Comparison of ENCODE assay signal across 9 cellular contexts in the genomic region with DNA sequence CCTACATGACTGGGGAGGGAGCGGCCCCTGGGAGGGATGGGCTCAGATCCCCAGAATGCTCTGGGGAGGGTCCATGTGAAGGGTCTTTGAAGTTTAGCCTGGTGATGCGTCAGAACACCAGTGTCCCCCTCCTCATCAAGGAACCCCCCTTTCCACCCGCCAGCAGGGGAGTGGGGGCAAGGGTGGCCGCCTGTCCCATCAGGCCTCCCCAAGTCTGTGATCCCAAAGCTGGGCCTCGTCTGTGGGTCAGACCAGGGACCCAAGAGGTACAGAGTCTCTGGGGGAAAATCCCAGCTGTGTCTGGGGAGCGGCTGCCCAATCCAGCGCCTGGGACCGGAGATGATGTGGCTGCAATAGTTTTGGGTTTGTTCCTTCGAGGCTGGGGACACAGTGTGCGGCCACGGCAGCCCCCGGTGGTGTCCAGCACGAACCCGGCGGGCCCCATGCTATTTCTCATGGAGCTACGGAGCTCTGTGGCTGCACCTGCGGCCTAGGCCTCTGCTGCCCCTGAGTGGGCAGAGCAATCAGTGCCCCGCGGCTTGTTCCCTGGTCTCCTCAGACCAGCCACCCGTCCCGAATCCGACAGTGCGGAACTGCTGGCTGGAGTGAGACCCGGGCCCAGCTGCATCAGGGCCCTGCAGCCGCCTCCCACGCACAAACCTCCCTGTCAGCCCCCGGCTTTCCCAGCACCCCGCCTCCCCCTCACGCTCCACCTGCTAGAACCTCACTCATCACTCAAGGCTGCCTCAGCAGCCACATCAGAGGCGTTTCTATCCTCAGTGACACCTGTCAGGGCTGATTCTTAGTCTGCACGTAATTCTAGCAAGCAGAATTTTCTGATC. TPM values are rescaled to one million over a fixed set of nuclear protein-coding genes. Genes with fewer than 3 reads are reported as not detected.
DNase-seq lines count a peak whose midpoint lies in the region; ATAC-seq, FAIRE-seq and TF ChIP-seq lines count a peak whose summit lies in the region.
"Had no signal": no experiment of that assay in that cellular context is flagged by ENCODE, and none has a peak within 500 bp of the region (broad histone marks: within the 10 kb centered on the region; RNA-seq: fewer than 3 reads in every experiment).

No MANE protein-coding gene starts in this region.

- H3K36me3 ChIP-seq in SJCRH30 (no peaks in the 10 kb centered on the region), K562 (ENCODE audit: control insufficient read depth, insufficient read depth, low read length) (no peaks in the 10 kb centered on the region)

- CTCF ChIA-PET in K562 (lab: Yijun Ruan, JAX; ENCODE audit: low intra/inter-chr PET ratio) = no interaction called here

- no peak overlapping the region for H3K4me2 ChIP-seq in K562 (ENCODE audit: insufficient read depth, low read length)

- no peak for TF ChIP-seq EP300 in K562 (IDR thresholded peaks at IDR 0.05; ENCODE audit: low read length)

- H3K4me1 ChIP-seq in SJCRH30 (peaks cover 54% of the 10 kb centered on the region), K562 (replicated peaks in 1 of 2; ENCODE audit: control insufficient read depth in 2 of 2, insufficient read depth in 2 of 2, low read length in 2 of 2) (peaks cover 0 to 16% of the 10 kb centered on the region in 2 experiments; a peak in 2 of 5 replicates)

- H4K20me1 ChIP-seq in K562 (replicated peaks; ENCODE audit: control insufficient read depth, insufficient read depth, low read length) = peaks cover 4% of the 10 kb centered on the region; the same call in 1 of the 2 replicates

- no peaks in the 10 kb centered on the region for H3K27me3 ChIP-seq in SJCRH30
- peaks cover 15 to 56% of the 10 kb centered on the region in 2 experiments; a peak in 4 of 5 replicates for H3K27me3 ChIP-seq in K562 (ENCODE audit: control insufficient read depth in 2 of 2, insufficient read depth in 2 of 2, low read length in 2 of 2)

- intact Hi-C loops in K562 (cut with micrococcal nuclease) = no loop called here

- in situ Hi-C loops in K562 (cut with MboI) = no loop called here

- no TSS peak for BruUV-seq in K562 (replicated peaks; lab: Mats Ljungman, UMichigan)

- no peak for TF ChIP-seq CTCF in K562 (IDR thresholded peaks at IDR 0.05 in 2 of 3, conservative IDR thresholded peaks at IDR 0.05 in 1 of 3; ENCODE audit: insufficient read depth in 2 of 3, low read depth in 1 of 3, low read length in 3 of 3)

- FAIRE-seq in K562 (lab: Jason Lieb, UNC) (no peak), frontal cortex (lab: Jason Lieb, UNC) (no peak)
- FAIRE-seq: A204.1 had no signal

- no peaks in the 10 kb centered on the region for H3K9me1 ChIP-seq in K562 (ENCODE audit: control insufficient read depth, insufficient read depth, low read length)

- TF ChIP-seq POLR2A in K562 (conservative IDR thresholded peaks at IDR 0.05) = no peak

- DNase-seq in DMS 273 (lab: John Stamatoyannopoulos, UW; ENCODE audit: unreplicated experiment) (peak; percentile 59), DMS 273 treated with DMSO at 0.1 percent for 48 hours (lab: John Stamatoyannopoulos, UW) (no peak), SJCRH30 (peak; percentile 87 to 88), K562 (ENCODE audit: extremely low read depth in 1 of 4, low spot score in 3 of 4) (peak in 2 of 4 experiments; percentile 26 to 34), frontal cortex (ENCODE audit: low spot score in 2 of 2) (no peak), GF-D8 (lab: John Stamatoyannopoulos, UW) (no peak)
- DNase-seq in stimulated activated CD4-positive, alpha-beta T cell treated with anti-CD3 and anti-CD28 coated beads, Interleukin-4, amount 100 ng/mL, for 1 hour = peak; percentile 67

- no peak overlapping the region for H2AFZ ChIP-seq in K562 (ENCODE audit: low read depth, low read length)

- no peak for TF ChIP-seq RAD21 in K562 (CRISPR knock-in tag; conservative IDR thresholded peaks at IDR 0.05 in 1 of 2, IDR thresholded peaks at IDR 0.05 in 1 of 2)

- H3K4me3 ChIP-seq in SJCRH30 (no peak overlapping the region), K562 (no peak overlapping the region)

- peak overlapping the region; percentile 92 for H3K27ac ChIP-seq in SJCRH30
- H3K27ac ChIP-seq in K562 (ENCODE audit: extremely low read depth, low read depth, low read length) = no peak overlapping the region

- no peaks in the 10 kb centered on the region for H3K79me2 ChIP-seq in K562 (ENCODE audit: control insufficient read depth, insufficient read depth, low read length)

- H3K9ac ChIP-seq in K562 (ENCODE audit: insufficient read depth in 1 of 2, low read depth in 2 of 2, low read length in 2 of 2) = no peak overlapping the region

- ATAC-seq in K562 = no peak; the same call in 2 of the 3 replicates
- ATAC-seq in HG03342 (IDR thresholded peaks at IDR 0.05; ENCODE audit: unreplicated experiment) = no peak

- no peaks in the 10 kb centered on the region for H3K9me3 ChIP-seq in SJCRH30 (replicated peaks)
- H3K9me3 ChIP-seq in K562 (replicated peaks; ENCODE audit: control insufficient read depth, insufficient read depth, low read depth, low read length) = no peaks in the 10 kb centered on the region

- POLR2A ChIA-PET in K562 (lab: Yijun Ruan, JAX) = interaction anchor here (0.6 to 1.1 kb wide), 2 partner anchors 17 to 118 kb away, joined by 3 read pairs; no protein-coding TSS in a partner anchor

- 3% methylated on average over 23 of the region's 31 CpGs for WGBS in K562 (ENCODE audit: insufficient coverage, low coverage, missing lambda C conversion rate)

TF ChIP-seq in K562, 482 proteins besides CTCF, POLR2A, EP300 and RAD21:
- TF ChIP-seq, protein P1, sequence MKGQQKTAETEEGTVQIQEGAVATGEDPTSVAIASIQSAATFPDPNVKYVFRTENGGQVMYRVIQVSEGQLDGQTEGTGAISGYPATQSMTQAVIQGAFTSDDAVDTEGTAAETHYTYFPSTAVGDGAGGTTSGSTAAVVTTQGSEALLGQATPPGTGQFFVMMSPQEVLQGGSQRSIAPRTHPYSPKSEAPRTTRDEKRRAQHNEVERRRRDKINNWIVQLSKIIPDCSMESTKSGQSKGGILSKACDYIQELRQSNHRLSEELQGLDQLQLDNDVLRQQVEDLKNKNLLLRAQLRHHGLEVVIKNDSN (CRISPR knock-in tag; IDR thresholded peaks at IDR 0.05) = no peak
- TF ChIP-seq MXI1 (IDR thresholded peaks at IDR 0.05; ENCODE audit: low read depth, low read length) (no peak), LCOR (CRISPR knock-in tag; IDR thresholded peaks at IDR 0.05) (no peak), MEIS2 (IDR thresholded peaks at IDR 0.05; ENCODE audit: partially characterized antibody) (peak; percentile 8)
- TF ChIP-seq, protein P2, sequence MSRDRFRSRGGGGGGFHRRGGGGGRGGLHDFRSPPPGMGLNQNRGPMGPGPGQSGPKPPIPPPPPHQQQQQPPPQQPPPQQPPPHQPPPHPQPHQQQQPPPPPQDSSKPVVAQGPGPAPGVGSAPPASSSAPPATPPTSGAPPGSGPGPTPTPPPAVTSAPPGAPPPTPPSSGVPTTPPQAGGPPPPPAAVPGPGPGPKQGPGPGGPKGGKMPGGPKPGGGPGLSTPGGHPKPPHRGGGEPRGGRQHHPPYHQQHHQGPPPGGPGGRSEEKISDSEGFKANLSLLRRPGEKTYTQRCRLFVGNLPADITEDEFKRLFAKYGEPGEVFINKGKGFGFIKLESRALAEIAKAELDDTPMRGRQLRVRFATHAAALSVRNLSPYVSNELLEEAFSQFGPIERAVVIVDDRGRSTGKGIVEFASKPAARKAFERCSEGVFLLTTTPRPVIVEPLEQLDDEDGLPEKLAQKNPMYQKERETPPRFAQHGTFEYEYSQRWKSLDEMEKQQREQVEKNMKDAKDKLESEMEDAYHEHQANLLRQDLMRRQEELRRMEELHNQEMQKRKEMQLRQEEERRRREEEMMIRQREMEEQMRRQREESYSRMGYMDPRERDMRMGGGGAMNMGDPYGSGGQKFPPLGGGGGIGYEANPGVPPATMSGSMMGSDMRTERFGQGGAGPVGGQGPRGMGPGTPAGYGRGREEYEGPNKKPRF (IDR thresholded peaks at IDR 0.05; ENCODE audit: low read depth, low read length) = no peak

RNA-seq across cellular contexts. Expression of a gene that starts 29.2 kb away (rescaled TPM):
- total RNA-seq in SJCRH30 (2014; rRNA removed; shearing (Covaris generic)) = 15.7 and 18.5 TPM in 2 replicates
- total RNA-seq in K562 (2011; cell fraction: chromatin; rRNA removed; ENCODE audit: low replicate concordance) = 0.28 and 1.8 TPM in 2 replicates
- 0.39 and 1.3 TPM in 2 replicates for total RNA-seq in K562 (2011; cell fraction: nucleolus; rRNA removed)
- total RNA-seq in K562 (2011; cell fraction: nucleoplasm; rRNA removed) = 0.15 TPM in 1 of 2 replicates, not detected in the other
- not detected in 2 replicates for total RNA-seq in K562 (2014; rRNA removed)
- not detected in 2 replicates for total RNA-seq in K562 (2014; rRNA removed; fragmentation: Illumina TruSeq; extraction: Trizol)
- not detected in 2 replicates for total RNA-seq in K562 (2015; rRNA removed; fragmentation: Illumina TruSeq; extraction: Trizol)
- 0.25 TPM in 1 of 2 replicates, not detected in the other for total RNA-seq in K562 (2021)
- 0.07 and 0.14 TPM in 2 replicates for polyA plus RNA-seq in K562 (2011; rRNA removed)
- polyA plus RNA-seq in K562 (2011; cell fraction: cytosol; rRNA removed) = 0.04 and 0.21 TPM in 2 replicates
- polyA plus RNA-seq in K562 (2011; cell fraction: nucleus; rRNA removed) = 0.24 and 2.6 TPM in 2 replicates
- 0.11 and 0.16 TPM in 2 replicates for polyA plus RNA-seq in K562 (2012)
- polyA plus RNA-seq in K562 (2014; fragmentation: Illumina TruSeq; extraction: Trizol) = not detected in 2 replicates
- not detected for polyA plus RNA-seq in K562 (2014; fragmentation: Nextera tagmentation; extraction: Ambion mirVana)
- not detected in 2 replicates for polyA plus RNA-seq in K562 (2014; rRNA removed)
- polyA minus RNA-seq in K562 (2011; rRNA and poly(A)+ RNA removed) = 0.11 TPM in 1 of 2 replicates, not detected in the other
- not detected in 2 replicates for polyA minus RNA-seq in K562 (2011; cell fraction: cytosol; rRNA and poly(A)+ RNA removed)
- 0.11 and 0.54 TPM in 2 replicates for polyA minus RNA-seq in K562 (2011; cell fraction: nucleus; rRNA and poly(A)+ RNA removed)
- 1.6 TPM for total RNA-seq in frontal cortex

Comparison
In these comparisons a context has a peak if more than half of its experiments do, and no peak if none do; other contexts are left out.
1. DNase-seq: peak in DMS 273 (single experiment), SJCRH30 (2 of 2) and stimulated activated CD4-positive, alpha-beta T cell treated with anti-CD3 and anti-CD28 coated beads, Interleukin-4, amount 100 ng/mL, for 1 hour (single experiment); none in DMS 273 treated with DMSO at 0.1 percent for 48 hours (single experiment), frontal cortex (0 of 2) and GF-D8 (single experiment).